Comparison of ENCODE assay signal across 1 cellular context in the genomic region with DNA sequence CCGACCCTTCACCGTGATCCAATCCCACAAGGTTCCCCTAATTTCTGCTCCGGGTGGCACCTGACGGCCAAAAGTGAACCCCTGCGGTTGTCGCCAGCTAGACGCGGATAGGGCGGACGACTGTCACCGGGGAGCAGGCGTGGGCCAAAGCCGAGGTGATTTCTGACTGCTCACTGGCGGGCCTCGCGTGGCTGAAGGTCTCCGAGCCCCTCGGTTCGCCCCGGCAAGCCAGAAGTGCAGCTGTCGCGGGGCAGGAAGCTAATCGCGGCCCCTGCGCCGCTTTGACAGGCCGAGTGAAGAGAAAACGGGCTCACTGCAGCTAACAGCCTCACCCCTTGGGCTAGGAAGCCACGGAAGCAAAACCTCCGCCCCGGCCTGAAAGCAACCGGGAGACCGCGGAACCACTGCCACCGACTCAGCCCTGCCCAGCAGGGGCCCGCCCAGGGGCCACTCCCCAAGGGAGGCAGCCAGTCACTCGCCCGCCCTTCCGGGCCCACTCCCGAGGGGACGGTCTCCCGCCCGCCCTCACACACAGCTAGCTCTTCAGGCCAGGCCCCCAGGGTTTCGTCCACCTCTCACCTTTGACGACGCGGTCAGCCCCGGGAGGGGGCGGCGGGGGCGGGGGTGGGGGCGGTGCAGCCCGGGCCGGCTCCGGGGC.
TF ChIP-seq lines count a peak whose summit lies in the region.

No MANE protein-coding gene starts in this region.

TF ChIP-seq in HepG2, 621 proteins besides CTCF, POLR2A, EP300 and RAD21 (continued from another document and continues in another):
- TF ChIP-seq, protein P1, sequence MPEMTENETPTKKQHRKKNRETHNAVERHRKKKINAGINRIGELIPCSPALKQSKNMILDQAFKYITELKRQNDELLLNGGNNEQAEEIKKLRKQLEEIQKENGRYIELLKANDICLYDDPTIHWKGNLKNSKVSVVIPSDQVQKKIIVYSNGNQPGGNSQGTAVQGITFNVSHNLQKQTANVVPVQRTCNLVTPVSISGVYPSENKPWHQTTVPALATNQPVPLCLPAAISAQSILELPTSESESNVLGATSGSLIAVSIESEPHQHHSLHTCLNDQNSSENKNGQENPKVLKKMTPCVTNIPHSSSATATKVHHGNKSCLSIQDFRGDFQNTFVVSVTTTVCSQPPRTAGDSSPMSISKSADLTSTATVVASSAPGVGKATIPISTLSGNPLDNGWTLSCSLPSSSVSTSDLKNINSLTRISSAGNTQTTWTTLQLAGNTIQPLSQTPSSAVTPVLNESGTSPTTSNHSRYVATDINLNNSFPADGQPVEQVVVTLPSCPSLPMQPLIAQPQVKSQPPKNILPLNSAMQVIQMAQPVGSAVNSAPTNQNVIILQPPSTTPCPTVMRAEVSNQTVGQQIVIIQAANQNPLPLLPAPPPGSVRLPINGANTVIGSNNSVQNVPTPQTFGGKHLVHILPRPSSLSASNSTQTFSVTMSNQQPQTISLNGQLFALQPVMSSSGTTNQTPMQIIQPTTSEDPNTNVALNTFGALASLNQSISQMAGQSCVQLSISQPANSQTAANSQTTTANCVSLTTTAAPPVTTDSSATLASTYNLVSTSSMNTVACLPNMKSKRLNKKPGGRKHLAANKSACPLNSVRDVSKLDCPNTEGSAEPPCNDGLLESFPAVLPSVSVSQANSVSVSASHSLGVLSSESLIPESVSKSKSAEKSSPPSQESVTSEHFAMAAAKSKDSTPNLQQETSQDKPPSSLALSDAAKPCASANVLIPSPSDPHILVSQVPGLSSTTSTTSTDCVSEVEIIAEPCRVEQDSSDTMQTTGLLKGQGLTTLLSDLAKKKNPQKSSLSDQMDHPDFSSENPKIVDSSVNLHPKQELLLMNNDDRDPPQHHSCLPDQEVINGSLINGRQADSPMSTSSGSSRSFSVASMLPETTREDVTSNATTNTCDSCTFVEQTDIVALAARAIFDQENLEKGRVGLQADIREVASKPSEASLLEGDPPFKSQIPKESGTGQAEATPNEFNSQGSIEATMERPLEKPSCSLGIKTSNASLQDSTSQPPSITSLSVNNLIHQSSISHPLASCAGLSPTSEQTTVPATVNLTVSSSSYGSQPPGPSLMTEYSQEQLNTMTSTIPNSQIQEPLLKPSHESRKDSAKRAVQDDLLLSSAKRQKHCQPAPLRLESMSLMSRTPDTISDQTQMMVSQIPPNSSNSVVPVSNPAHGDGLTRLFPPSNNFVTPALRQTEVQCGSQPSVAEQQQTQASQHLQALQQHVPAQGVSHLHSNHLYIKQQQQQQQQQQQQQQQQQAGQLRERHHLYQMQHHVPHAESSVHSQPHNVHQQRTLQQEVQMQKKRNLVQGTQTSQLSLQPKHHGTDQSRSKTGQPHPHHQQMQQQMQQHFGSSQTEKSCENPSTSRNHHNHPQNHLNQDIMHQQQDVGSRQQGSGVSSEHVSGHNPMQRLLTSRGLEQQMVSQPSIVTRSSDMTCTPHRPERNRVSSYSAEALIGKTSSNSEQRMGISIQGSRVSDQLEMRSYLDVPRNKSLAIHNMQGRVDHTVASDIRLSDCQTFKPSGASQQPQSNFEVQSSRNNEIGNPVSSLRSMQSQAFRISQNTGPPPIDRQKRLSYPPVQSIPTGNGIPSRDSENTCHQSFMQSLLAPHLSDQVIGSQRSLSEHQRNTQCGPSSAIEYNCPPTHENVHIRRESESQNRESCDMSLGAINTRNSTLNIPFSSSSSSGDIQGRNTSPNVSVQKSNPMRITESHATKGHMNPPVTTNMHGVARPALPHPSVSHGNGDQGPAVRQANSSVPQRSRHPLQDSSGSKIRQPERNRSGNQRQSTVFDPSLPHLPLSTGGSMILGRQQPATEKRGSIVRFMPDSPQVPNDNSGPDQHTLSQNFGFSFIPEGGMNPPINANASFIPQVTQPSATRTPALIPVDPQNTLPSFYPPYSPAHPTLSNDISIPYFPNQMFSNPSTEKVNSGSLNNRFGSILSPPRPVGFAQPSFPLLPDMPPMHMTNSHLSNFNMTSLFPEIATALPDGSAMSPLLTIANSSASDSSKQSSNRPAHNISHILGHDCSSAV (CRISPR knock-in tag; IDR thresholded peaks at IDR 0.05; ENCODE audit: borderline replicate concordance) = no peak
- TF ChIP-seq GABPB1 (CRISPR knock-in tag; IDR thresholded peaks at IDR 0.05) = peak; percentile 78; the same call in 1 of the 2 replicates
- TF ChIP-seq, protein P2, sequence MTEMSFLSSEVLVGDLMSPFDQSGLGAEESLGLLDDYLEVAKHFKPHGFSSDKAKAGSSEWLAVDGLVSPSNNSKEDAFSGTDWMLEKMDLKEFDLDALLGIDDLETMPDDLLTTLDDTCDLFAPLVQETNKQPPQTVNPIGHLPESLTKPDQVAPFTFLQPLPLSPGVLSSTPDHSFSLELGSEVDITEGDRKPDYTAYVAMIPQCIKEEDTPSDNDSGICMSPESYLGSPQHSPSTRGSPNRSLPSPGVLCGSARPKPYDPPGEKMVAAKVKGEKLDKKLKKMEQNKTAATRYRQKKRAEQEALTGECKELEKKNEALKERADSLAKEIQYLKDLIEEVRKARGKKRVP (CRISPR knock-in tag; IDR thresholded peaks at IDR 0.05) = no peak
- no peak for TF ChIP-seq FOXO1 (CRISPR knock-in tag; IDR thresholded peaks at IDR 0.05)
- TF ChIP-seq ZNF496 (CRISPR knock-in tag; IDR thresholded peaks at IDR 0.05; ENCODE audit: insufficient replicate concordance) = no peak
- no peak for TF ChIP-seq AGO1 (IDR thresholded peaks at IDR 0.05; ENCODE audit: low read depth, low read length, poor library complexity, severe bottlenecking)
- TF ChIP-seq ADNP (CRISPR knock-in tag; IDR thresholded peaks at IDR 0.05) = no peak
- TF ChIP-seq NAIF1 (CRISPR knock-in tag; IDR thresholded peaks at IDR 0.05; ENCODE audit: borderline replicate concordance) = no peak
- TF ChIP-seq MAFG (CRISPR knock-in tag; IDR thresholded peaks at IDR 0.05) = no peak
- no peak for TF ChIP-seq NFIB (CRISPR knock-in tag; IDR thresholded peaks at IDR 0.05; ENCODE audit: borderline replicate concordance)
- TF ChIP-seq, protein P3, sequence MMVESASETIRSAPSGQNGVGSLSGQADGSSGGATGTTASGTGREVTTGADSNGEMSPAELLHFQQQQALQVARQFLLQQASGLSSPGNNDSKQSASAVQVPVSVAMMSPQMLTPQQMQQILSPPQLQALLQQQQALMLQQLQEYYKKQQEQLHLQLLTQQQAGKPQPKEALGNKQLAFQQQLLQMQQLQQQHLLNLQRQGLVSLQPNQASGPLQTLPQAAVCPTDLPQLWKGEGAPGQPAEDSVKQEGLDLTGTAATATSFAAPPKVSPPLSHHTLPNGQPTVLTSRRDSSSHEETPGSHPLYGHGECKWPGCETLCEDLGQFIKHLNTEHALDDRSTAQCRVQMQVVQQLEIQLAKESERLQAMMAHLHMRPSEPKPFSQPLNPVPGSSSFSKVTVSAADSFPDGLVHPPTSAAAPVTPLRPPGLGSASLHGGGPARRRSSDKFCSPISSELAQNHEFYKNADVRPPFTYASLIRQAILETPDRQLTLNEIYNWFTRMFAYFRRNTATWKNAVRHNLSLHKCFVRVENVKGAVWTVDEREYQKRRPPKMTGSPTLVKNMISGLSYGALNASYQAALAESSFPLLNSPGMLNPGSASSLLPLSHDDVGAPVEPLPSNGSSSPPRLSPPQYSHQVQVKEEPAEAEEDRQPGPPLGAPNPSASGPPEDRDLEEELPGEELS (CRISPR knock-in tag; IDR thresholded peaks at IDR 0.05) = no peak
- TF ChIP-seq ZNF883 (CRISPR knock-in tag; IDR thresholded peaks at IDR 0.05; ENCODE audit: not compliant biosample characterization) = no peak
- TF ChIP-seq ZFP36L2 (CRISPR knock-in tag; IDR thresholded peaks at IDR 0.05) = no peak
- TF ChIP-seq, protein P4, sequence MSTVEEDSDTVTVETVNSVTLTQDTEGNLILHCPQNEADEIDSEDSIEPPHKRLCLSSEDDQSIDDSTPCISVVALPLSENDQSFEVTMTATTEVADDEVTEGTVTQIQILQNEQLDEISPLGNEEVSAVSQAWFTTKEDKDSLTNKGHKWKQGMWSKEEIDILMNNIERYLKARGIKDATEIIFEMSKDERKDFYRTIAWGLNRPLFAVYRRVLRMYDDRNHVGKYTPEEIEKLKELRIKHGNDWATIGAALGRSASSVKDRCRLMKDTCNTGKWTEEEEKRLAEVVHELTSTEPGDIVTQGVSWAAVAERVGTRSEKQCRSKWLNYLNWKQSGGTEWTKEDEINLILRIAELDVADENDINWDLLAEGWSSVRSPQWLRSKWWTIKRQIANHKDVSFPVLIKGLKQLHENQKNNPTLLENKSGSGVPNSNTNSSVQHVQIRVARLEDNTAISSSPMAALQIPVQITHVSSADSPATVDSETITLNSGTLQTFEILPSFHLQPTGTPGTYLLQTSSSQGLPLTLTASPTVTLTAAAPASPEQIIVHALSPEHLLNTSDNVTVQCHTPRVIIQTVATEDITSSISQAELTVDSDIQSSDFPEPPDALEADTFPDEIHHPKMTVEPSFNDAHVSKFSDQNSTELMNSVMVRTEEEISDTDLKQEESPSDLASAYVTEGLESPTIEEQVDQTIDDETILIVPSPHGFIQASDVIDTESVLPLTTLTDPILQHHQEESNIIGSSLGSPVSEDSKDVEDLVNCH (CRISPR knock-in tag; IDR thresholded peaks at IDR 0.05) = no peak
- TF ChIP-seq TBX2 (CRISPR knock-in tag; IDR thresholded peaks at IDR 0.05; ENCODE audit: borderline replicate concordance) = peak; percentile 65
- TF ChIP-seq, protein P5, sequence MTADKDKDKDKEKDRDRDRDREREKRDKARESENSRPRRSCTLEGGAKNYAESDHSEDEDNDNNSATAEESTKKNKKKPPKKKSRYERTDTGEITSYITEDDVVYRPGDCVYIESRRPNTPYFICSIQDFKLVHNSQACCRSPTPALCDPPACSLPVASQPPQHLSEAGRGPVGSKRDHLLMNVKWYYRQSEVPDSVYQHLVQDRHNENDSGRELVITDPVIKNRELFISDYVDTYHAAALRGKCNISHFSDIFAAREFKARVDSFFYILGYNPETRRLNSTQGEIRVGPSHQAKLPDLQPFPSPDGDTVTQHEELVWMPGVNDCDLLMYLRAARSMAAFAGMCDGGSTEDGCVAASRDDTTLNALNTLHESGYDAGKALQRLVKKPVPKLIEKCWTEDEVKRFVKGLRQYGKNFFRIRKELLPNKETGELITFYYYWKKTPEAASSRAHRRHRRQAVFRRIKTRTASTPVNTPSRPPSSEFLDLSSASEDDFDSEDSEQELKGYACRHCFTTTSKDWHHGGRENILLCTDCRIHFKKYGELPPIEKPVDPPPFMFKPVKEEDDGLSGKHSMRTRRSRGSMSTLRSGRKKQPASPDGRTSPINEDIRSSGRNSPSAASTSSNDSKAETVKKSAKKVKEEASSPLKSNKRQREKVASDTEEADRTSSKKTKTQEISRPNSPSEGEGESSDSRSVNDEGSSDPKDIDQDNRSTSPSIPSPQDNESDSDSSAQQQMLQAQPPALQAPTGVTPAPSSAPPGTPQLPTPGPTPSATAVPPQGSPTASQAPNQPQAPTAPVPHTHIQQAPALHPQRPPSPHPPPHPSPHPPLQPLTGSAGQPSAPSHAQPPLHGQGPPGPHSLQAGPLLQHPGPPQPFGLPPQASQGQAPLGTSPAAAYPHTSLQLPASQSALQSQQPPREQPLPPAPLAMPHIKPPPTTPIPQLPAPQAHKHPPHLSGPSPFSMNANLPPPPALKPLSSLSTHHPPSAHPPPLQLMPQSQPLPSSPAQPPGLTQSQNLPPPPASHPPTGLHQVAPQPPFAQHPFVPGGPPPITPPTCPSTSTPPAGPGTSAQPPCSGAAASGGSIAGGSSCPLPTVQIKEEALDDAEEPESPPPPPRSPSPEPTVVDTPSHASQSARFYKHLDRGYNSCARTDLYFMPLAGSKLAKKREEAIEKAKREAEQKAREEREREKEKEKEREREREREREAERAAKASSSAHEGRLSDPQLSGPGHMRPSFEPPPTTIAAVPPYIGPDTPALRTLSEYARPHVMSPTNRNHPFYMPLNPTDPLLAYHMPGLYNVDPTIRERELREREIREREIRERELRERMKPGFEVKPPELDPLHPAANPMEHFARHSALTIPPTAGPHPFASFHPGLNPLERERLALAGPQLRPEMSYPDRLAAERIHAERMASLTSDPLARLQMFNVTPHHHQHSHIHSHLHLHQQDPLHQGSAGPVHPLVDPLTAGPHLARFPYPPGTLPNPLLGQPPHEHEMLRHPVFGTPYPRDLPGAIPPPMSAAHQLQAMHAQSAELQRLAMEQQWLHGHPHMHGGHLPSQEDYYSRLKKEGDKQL (CRISPR knock-in tag; IDR thresholded peaks at IDR 0.05; ENCODE audit: low read depth) = no peak
- no peak for TF ChIP-seq NCOR1 (IDR thresholded peaks at IDR 0.05; ENCODE audit: borderline replicate concordance, low read length)
- TF ChIP-seq, protein P6, sequence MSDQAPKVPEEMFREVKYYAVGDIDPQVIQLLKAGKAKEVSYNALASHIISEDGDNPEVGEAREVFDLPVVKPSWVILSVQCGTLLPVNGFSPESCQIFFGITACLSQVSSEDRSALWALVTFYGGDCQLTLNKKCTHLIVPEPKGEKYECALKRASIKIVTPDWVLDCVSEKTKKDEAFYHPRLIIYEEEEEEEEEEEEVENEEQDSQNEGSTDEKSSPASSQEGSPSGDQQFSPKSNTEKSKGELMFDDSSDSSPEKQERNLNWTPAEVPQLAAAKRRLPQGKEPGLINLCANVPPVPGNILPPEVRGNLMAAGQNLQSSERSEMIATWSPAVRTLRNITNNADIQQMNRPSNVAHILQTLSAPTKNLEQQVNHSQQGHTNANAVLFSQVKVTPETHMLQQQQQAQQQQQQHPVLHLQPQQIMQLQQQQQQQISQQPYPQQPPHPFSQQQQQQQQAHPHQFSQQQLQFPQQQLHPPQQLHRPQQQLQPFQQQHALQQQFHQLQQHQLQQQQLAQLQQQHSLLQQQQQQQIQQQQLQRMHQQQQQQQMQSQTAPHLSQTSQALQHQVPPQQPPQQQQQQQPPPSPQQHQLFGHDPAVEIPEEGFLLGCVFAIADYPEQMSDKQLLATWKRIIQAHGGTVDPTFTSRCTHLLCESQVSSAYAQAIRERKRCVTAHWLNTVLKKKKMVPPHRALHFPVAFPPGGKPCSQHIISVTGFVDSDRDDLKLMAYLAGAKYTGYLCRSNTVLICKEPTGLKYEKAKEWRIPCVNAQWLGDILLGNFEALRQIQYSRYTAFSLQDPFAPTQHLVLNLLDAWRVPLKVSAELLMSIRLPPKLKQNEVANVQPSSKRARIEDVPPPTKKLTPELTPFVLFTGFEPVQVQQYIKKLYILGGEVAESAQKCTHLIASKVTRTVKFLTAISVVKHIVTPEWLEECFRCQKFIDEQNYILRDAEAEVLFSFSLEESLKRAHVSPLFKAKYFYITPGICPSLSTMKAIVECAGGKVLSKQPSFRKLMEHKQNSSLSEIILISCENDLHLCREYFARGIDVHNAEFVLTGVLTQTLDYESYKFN (CRISPR knock-in tag; conservative IDR thresholded peaks at IDR 0.05) = no peak
- TF ChIP-seq MIER3 (CRISPR knock-in tag; IDR thresholded peaks at IDR 0.05; ENCODE audit: borderline replicate concordance) = 0 out of 2 replicates have a peak, but pooled peaks have one; percentile 7
- no peak for TF ChIP-seq IKZF1 (IDR thresholded peaks at IDR 0.05)
- TF ChIP-seq, protein P7, sequence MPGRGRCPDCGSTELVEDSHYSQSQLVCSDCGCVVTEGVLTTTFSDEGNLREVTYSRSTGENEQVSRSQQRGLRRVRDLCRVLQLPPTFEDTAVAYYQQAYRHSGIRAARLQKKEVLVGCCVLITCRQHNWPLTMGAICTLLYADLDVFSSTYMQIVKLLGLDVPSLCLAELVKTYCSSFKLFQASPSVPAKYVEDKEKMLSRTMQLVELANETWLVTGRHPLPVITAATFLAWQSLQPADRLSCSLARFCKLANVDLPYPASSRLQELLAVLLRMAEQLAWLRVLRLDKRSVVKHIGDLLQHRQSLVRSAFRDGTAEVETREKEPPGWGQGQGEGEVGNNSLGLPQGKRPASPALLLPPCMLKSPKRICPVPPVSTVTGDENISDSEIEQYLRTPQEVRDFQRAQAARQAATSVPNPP (CRISPR knock-in tag; IDR thresholded peaks at IDR 0.05) = no peak
- TF ChIP-seq ZNF777 (CRISPR knock-in tag; IDR thresholded peaks at IDR 0.05) = peak; percentile 76; the same call in 1 of the 2 replicates
- TF ChIP-seq HCFC1 (IDR thresholded peaks at IDR 0.05; ENCODE audit: low read depth, low read length) = no peak
- no peak for TF ChIP-seq SP140L (CRISPR knock-in tag; IDR thresholded peaks at IDR 0.05; ENCODE audit: borderline replicate concordance)
